In genomic region chr9:83706703-83707517, GRCh38 we compare ENCODE assay signal across 8 cellular contexts. TPM values are rescaled to one million over a fixed set of nuclear protein-coding genes. Genes with fewer than 3 reads are reported as not detected.
DNase-seq lines count a peak whose midpoint lies in the region; ATAC-seq and TF ChIP-seq lines count a peak whose summit lies in the region.

No MANE protein-coding gene starts in this region.

- peaks cover 11% of the 10 kb centered on the region for H3K4me1 Mint-ChIP-seq in progenitor cell of endocrine pancreas (ENCODE audit: low read depth)

- peaks cover 6% of the 10 kb centered on the region for H3K36me3 Mint-ChIP-seq in progenitor cell of endocrine pancreas (ENCODE audit: insufficient read depth)

- in situ Hi-C loops in ACHN (cut with HindIII; ENCODE audit: low pct_ligation_motif_present, low pct_unique_long_range_greater_than_20kb, low sequenced_read_pairs), result no loop called here

- H3K9me3 Mint-ChIP-seq in progenitor cell of endocrine pancreas (ENCODE audit: low read depth), result peaks cover 4% of the 10 kb centered on the region

- peak overlapping the region; percentile 99 for H3K27ac Mint-ChIP-seq in progenitor cell of endocrine pancreas

- peak overlapping the region; percentile 94 for H3K4me3 Mint-ChIP-seq in progenitor cell of endocrine pancreas (ENCODE audit: low read depth)

- under 1% methylated on average over 42 of the region's 42 CpGs for WGBS in urinary bladder

- H3K4me1 ChIP-seq in urinary bladder (ENCODE audit: insufficient read depth), result peaks cover 2% of the 10 kb centered on the region

- intact Hi-C loops in cardiac septum (cut with DNase I), result loop anchor here (5.0 to 10.0 kb wide), 3 partner anchors 55 to 262 kb away; partner anchors contain the start of gene GKAP1

- H3K36me3 ChIP-seq in urinary bladder (ENCODE audit: insufficient read depth), result no peaks in the 10 kb centered on the region

- peak overlapping the region; percentile 98 for H3K27ac ChIP-seq in urinary bladder (ENCODE audit: low read depth)

- peak; percentile 19 for ATAC-seq in GM18873 (IDR thresholded peaks at IDR 0.05; ENCODE audit: low FRiP score, unreplicated experiment)
- peak; percentile 17 for ATAC-seq in HG03139 (IDR thresholded peaks at IDR 0.05; ENCODE audit: unreplicated experiment)

- TF ChIP-seq CTCF in progenitor cell of endocrine pancreas (IDR thresholded peaks at IDR 0.05; ENCODE audit: unreplicated experiment), result no peak

- H3K27me3 Mint-ChIP-seq in progenitor cell of endocrine pancreas, result no peaks in the 10 kb centered on the region

- peak overlapping the region; percentile 86 for H3K4me3 ChIP-seq in urinary bladder (ENCODE audit: low read depth, low read length)

- DNase-seq in ACHN, result peak; percentile 34
- peak; percentile 22 for DNase-seq in RPMI7951 (ENCODE audit: low read depth)
- peak; percentile 22 to 56 (median 35) for DNase-seq in activated naive CD4-positive, alpha-beta T cell (lab: John Stamatoyannopoulos, UW)
- peak; percentile 78 for DNase-seq in cardiac septum (ENCODE audit: low spot score)
- peak; percentile 50 for DNase-seq in progenitor cell of endocrine pancreas (ENCODE audit: low spot score, unreplicated experiment)

RNA-seq across cellular contexts. Expression of gene UBQLN1, which starts 0.8 kb away (rescaled TPM):
- 75.7 and 80.2 TPM in 2 replicates for total RNA-seq in RPMI7951 (2014; rRNA removed; shearing (Covaris generic))
- total RNA-seq in cardiac septum (107 TPM), progenitor cell of endocrine pancreas (103 and 108 TPM in 2 replicates), urinary bladder (132 TPM)
- polyA plus RNA-seq in urinary bladder, result 60.4 TPM

Comparison
In these comparisons a context has a peak if more than half of its experiments do, and no peak if none do; other contexts are left out.
1. Peak in every context shown above with its lines: DNase-seq, ATAC-seq, H3K4me3 ChIP-seq and H3K27ac ChIP-seq.
2. DNase-seq: peak in every context shown above with its lines; median percentile 78 in cardiac septum; 50 in progenitor cell of endocrine pancreas; 35 in activated naive CD4-positive, alpha-beta T cell; 34 in ACHN; 22 in RPMI7951.